17 cellular contexts compared by ENCODE assay signal in the genomic region with DNA sequence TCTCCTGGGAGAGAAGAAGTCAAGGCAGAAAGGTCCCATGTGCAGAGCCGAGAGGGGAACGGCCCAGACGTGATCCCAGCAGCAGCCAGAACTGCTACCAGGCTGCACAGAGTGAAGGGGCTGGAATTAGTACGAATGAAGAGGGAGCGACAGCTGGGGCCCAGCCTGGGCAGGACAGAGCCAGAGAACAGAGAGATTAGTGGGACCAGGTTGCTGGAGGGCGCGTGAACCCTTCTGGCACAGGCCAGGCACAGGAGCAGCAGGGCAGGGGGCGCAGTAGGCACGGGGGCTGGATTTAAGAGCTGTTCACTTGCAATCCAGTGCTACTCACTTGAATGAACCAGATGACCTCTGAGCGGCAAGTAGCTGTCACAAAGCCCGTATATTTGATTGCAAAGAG.
DNase-seq lines count a peak whose midpoint lies in the region; ATAC-seq, FAIRE-seq and TF ChIP-seq lines count a peak whose summit lies in the region.
"Had no signal": no experiment of that assay in that cellular context is flagged by ENCODE, and none has a peak within 500 bp of the region (broad histone marks: within the 10 kb centered on the region; RNA-seq: fewer than 3 reads in every experiment).

No MANE protein-coding gene starts in this region.

- H3K36me3 Mint-ChIP-seq in activated CD4-positive, alpha-beta memory T cell treated with anti-CD3 and anti-CD28 coated beads, Interleukin-2, amount 10 ng/mL, durations not matched to agents 7 days and 5 days (ENCODE audit: low read depth) = no peaks in the 10 kb centered on the region

- ATAC-seq in heart left ventricle (no peak), Right ventricle myocardium superior (ENCODE audit: poor library complexity) (no peak)
- ATAC-seq: A549 had no signal

- no peaks in the 10 kb centered on the region for H3K27me3 ChIP-seq in heart left ventricle
- H3K27me3 ChIP-seq in H1 (replicated peaks in 1 of 4; ENCODE audit: control insufficient read depth in 3 of 4, extremely low read depth in 1 of 4, insufficient read depth in 3 of 4, low read length in 3 of 4) = no peaks in the 10 kb centered on the region

- POLR2A ChIA-PET in H1 (lab: Charles Lee; ENCODE audit: partially characterized antibody) = interaction anchor here (0.9 to 1.0 kb wide), 2 partner anchors 25 to 29 kb away, joined by 3 read pairs; no protein-coding TSS in a partner anchor
- POLR2A ChIA-PET in activated CD4-positive, alpha-beta memory T cell treated with anti-CD3 and anti-CD28 coated beads, Interleukin-2, amount 10 ng/mL, durations not matched to agents 7 days and 5 days (lab: Charles Lee) = interaction anchor here (0.8 kb wide), 1 partner anchor 377 kb away, joined by 3 read pairs; the partner anchor contains the start of gene CDK12

- H2AFZ ChIP-seq in H1 (ENCODE audit: low read length) = no peak overlapping the region

- no peak overlapping the region for H3K4ac ChIP-seq in H1 (replicated peaks; ENCODE audit: insufficient read length, low read depth, low read length)

- no peak overlapping the region for H2BK5ac ChIP-seq in H1 (ENCODE audit: low read depth, low read length)

- DNase-seq in heart left ventricle (no peak), Right ventricle myocardium superior (no peak), NCI-H524 treated with DMSO at 0.1 percent for 48 hours (lab: John Stamatoyannopoulos, UW) (peak; percentile 98), H1 (ENCODE audit: low read depth in 1 of 2, low spot score in 2 of 2) (no peak), retinal pigment epithelial cell (ENCODE audit: low read depth) (no peak), NCI-H1092 treated with DMSO at 0.1 percent for 48 hours (lab: John Stamatoyannopoulos, UW) (no peak), hippocampal formation (lab: John Stamatoyannopoulos, UW) (no peak)
- DNase-seq in activated CD4-positive, alpha-beta memory T cell treated with anti-CD3 and anti-CD28 coated beads, Interleukin-2, amount 10 ng/mL, durations not matched to agents 7 days and 5 days = no peak
- DNase-seq: COR-L47, Kasumi-1, NCI-H2029, NCI-H2171 had no signal

- H3K27ac ChIP-seq in heart left ventricle = peak overlapping the region in 9 of 12 donors; percentile 3 to 89 (median 85)
- no peak overlapping the region for H3K27ac ChIP-seq in H1 (ENCODE audit: low read depth, low read length)
- H3K27ac ChIP-seq: A549, C4-2B, SK-N-MC had no signal

- H2AK5ac ChIP-seq in H1 (ENCODE audit: low read depth, low read length) = no peak overlapping the region

- H4K5ac ChIP-seq in H1 (ENCODE audit: insufficient read length, low read depth, low read length) = no peak overlapping the region

- no peak overlapping the region for H3K27ac Mint-ChIP-seq in activated CD4-positive, alpha-beta memory T cell treated with anti-CD3 and anti-CD28 coated beads, Interleukin-2, amount 10 ng/mL, durations not matched to agents 7 days and 5 days
- H3K27ac Mint-ChIP-seq: IgD-negative memory B cell had no signal

- H3K9me3 Mint-ChIP-seq in activated CD4-positive, alpha-beta memory T cell treated with anti-CD3 and anti-CD28 coated beads, Interleukin-2, amount 10 ng/mL, durations not matched to agents 7 days and 5 days = no peaks in the 10 kb centered on the region
- H3K9me3 Mint-ChIP-seq: IgD-negative memory B cell had no signal

- no peak overlapping the region for H3K56ac ChIP-seq in H1 (replicated peaks; ENCODE audit: insufficient read length, low read depth, low read length)

- FAIRE-seq in H1 (lab: Jason Lieb, UNC) = peak; percentile 13
- FAIRE-seq: A549 had no signal

- H3K79me1 ChIP-seq in H1 (ENCODE audit: low read depth, low read length) = no peaks in the 10 kb centered on the region; the same call in 1 of the 2 replicates

- peaks cover 3% of the 10 kb centered on the region for H3K27me3 Mint-ChIP-seq in activated CD4-positive, alpha-beta memory T cell treated with anti-CD3 and anti-CD28 coated beads, Interleukin-2, amount 10 ng/mL, durations not matched to agents 7 days and 5 days
- H3K27me3 Mint-ChIP-seq: IgD-negative memory B cell had no signal

- no peak overlapping the region for H3K4me2 ChIP-seq in H1 (ENCODE audit: insufficient read depth in 1 of 2, low read depth in 2 of 2, low read length in 2 of 2)
- H3K4me2 ChIP-seq: A549 had no signal

- H3K4me1 Mint-ChIP-seq in activated CD4-positive, alpha-beta memory T cell treated with anti-CD3 and anti-CD28 coated beads, Interleukin-2, amount 10 ng/mL, durations not matched to agents 7 days and 5 days = no peaks in the 10 kb centered on the region

- H3K4me3 Mint-ChIP-seq in activated CD4-positive, alpha-beta memory T cell treated with anti-CD3 and anti-CD28 coated beads, Interleukin-2, amount 10 ng/mL, durations not matched to agents 7 days and 5 days = no peak overlapping the region
- H3K4me3 Mint-ChIP-seq: IgD-negative memory B cell had no signal

- no peak overlapping the region for H2BK15ac ChIP-seq in H1 (ENCODE audit: low read length)

- TF ChIP-seq POLR2A in heart left ventricle (IDR thresholded peaks at IDR 0.05) (no peak), H1 (IDR thresholded peaks at IDR 0.05; ENCODE audit: control extremely low read depth in 1 of 2, low read depth in 2 of 2, low read length in 2 of 2) (no peak)

- H3K14ac ChIP-seq in H1 (ENCODE audit: insufficient read length) = no peak overlapping the region

- H2BK120ac ChIP-seq in H1 (replicated peaks; ENCODE audit: low read depth, low read length) = no peak overlapping the region

- H3K4me3 ChIP-seq in heart left ventricle = no peak overlapping the region
- no peak overlapping the region for H3K4me3 ChIP-seq in H1 (ENCODE audit: extremely low read depth in 1 of 4, insufficient read depth in 2 of 4, low read depth in 3 of 4, low read length in 4 of 4)
- H3K4me3 ChIP-seq in retinal pigment epithelial cell (ENCODE audit: low read length) = no peak overlapping the region
- H3K4me3 ChIP-seq: A549, HAP-1, SK-N-MC had no signal

- H3K79me2 ChIP-seq in H1 (ENCODE audit: control insufficient read depth in 1 of 2, insufficient read depth in 2 of 2, low read length in 2 of 2) = no peaks in the 10 kb centered on the region

- no peaks in the 10 kb centered on the region for H3K9me3 ChIP-seq in heart left ventricle
- no peaks in the 10 kb centered on the region for H3K9me3 ChIP-seq in H1 (ENCODE audit: insufficient read depth in 2 of 2, low read depth in 1 of 2, low read length in 1 of 2)
- H3K9me3 ChIP-seq: A549, HAP-1 had no signal

- no peak for TF ChIP-seq RAD21 in H1 (IDR thresholded peaks at IDR 0.05 in 1 of 2, conservative IDR thresholded peaks at IDR 0.05 in 1 of 2; ENCODE audit: low read depth in 2 of 2, low read length in 2 of 2)

- intact Hi-C loops in heart left ventricle (cut with DNase I) = loop anchor here in 3 of 10 donors (5.0 kb wide), 2 partner anchors 63 to 68 kb away; partner anchors contain the start of gene PLXDC1 (in 2 of the 3)
- intact Hi-C loops in Right ventricle myocardium superior (cut with DNase I) = no loop called here

- no peak overlapping the region for H4K91ac ChIP-seq in H1 (replicated peaks; ENCODE audit: insufficient read length, low read length)

- 75 to 79% (median 77%) methylated on average over 9 to 11 of the region's 11 CpGs for WGBS in heart left ventricle, 4 donors
- 86% methylated on average over 11 of the region's 11 CpGs; no CpG with 5 or more reads in 1 of the 2 experiments for WGBS in H1 (ENCODE audit: extremely low coverage in 1 of 2, insufficient coverage in 1 of 2, insufficient read length in 1 of 2, insufficient replicate concordance in 2 of 2, low coverage in 1 of 2, low lambda C conversion rate in 2 of 2, missing lambda C conversion rate in 1 of 2), 2 experiments

- H3K23me2 ChIP-seq in H1 (ENCODE audit: low read depth, low read length) = no peaks in the 10 kb centered on the region

- H3K18ac ChIP-seq in H1 (ENCODE audit: extremely low read depth, low read length) = no peak overlapping the region

- H3K36me3 ChIP-seq in heart left ventricle (peaks cover 0 to 10% (median 0%) of the 10 kb centered on the region in 9 donors), H1 (ENCODE audit: control insufficient read depth in 2 of 4, insufficient read depth in 4 of 4, low read length in 3 of 4) (no peaks in the 10 kb centered on the region; a peak in 1 of 8 replicates)
- H3K36me3 ChIP-seq: HAP-1 had no signal

- no peak overlapping the region for H3K9ac ChIP-seq in H1 (replicated peaks in 1 of 4; ENCODE audit: extremely low read depth in 1 of 4, low read depth in 3 of 4, low read length in 3 of 4)

- H4K8ac ChIP-seq in H1 (ENCODE audit: extremely low read depth, insufficient read depth, low read length) = no peak overlapping the region

- no peak overlapping the region for H2BK12ac ChIP-seq in H1 (ENCODE audit: low read depth, low read length)

- H2BK20ac ChIP-seq in H1 (ENCODE audit: low read length) = no peak overlapping the region

- CTCF ChIA-PET in H1 (lab: Charles Lee; ENCODE audit: partially characterized antibody) = interaction anchor here (0.9 to 1.5 kb wide), 3 partner anchors 30 to 102 kb away, joined by 4 to 5 read pairs (median 5); no protein-coding TSS in a partner anchor
- CTCF ChIA-PET in activated CD4-positive, alpha-beta memory T cell treated with anti-CD3 and anti-CD28 coated beads, Interleukin-2, amount 10 ng/mL, durations not matched to agents 7 days and 5 days (lab: Charles Lee) = interaction anchor here (1.4 kb wide), 1 partner anchor 8 kb away, joined by 3 read pairs; no protein-coding TSS in a partner anchor

- H3K4me1 ChIP-seq in heart left ventricle = peaks cover 0 to 53% (median 29%) of the 10 kb centered on the region in 12 donors
- H3K4me1 ChIP-seq in H1 (replicated peaks in 1 of 4; ENCODE audit: control insufficient read depth in 3 of 4, insufficient read depth in 4 of 4, low read length in 3 of 4) = peaks cover 4 to 16% (median 8%) of the 10 kb centered on the region in 4 experiments
- H3K4me1 ChIP-seq: A549, HAP-1 had no signal

- TF ChIP-seq CTCF in heart left ventricle (IDR thresholded peaks at IDR 0.05) (no peak), H1 (IDR thresholded peaks at IDR 0.05; ENCODE audit: control extremely low read depth in 1 of 3, insufficient read depth in 1 of 3, low read depth in 1 of 3, low read length in 3 of 3) (no peak), retinal pigment epithelial cell (conservative IDR thresholded peaks at IDR 0.05; ENCODE audit: low read depth, low read length) (peak; percentile 3)

- TF ChIP-seq EP300 in H1 (IDR thresholded peaks at IDR 0.05; ENCODE audit: borderline replicate concordance in 1 of 2, low read depth in 2 of 2, low read length in 2 of 2) = no peak

- H3K23ac ChIP-seq in H1 (ENCODE audit: insufficient read length) = no peak overlapping the region

- H4K20me1 ChIP-seq in H1 (replicated peaks in 1 of 2; ENCODE audit: control insufficient read depth in 1 of 2, insufficient read depth in 2 of 2, low read length in 2 of 2) = no peaks in the 10 kb centered on the region

TF ChIP-seq in H1, 55 proteins besides CTCF, POLR2A, EP300 and RAD21:
- TF ChIP-seq BRCA1 (IDR thresholded peaks at IDR 0.05; ENCODE audit: low read depth, low read length) (no peak), KDM5A (IDR thresholded peaks at IDR 0.05; ENCODE audit: low read length) (no peak), FOSL1 (IDR thresholded peaks at IDR 0.05; ENCODE audit: insufficient read depth, low read depth, low read length) (no peak), JUN (IDR thresholded peaks at IDR 0.05; ENCODE audit: low read depth, low read length) (no peak), HDAC6 (IDR thresholded peaks at IDR 0.05; ENCODE audit: low read depth, low read length) (no peak)
